ENCODE assay signal across 1 cellular context in genomic region chr11:19241260-19242183, GRCh38.
TF ChIP-seq lines count a peak whose summit lies in the region.

No MANE protein-coding gene starts in this region.

TF ChIP-seq in HepG2, 621 proteins besides CTCF, POLR2A, EP300 and RAD21 (continued from another document):
- TF ChIP-seq ZNF512B (CRISPR knock-in tag; IDR thresholded peaks at IDR 0.05; ENCODE audit: borderline replicate concordance) (no peak), ZNF564 (CRISPR knock-in tag; IDR thresholded peaks at IDR 0.05) (peak; percentile 37; the same call in 1 of the 2 replicates), TCF7L2 (IDR thresholded peaks at IDR 0.05; ENCODE audit: low read depth, low read length) (no peak), AGO2 (optimal IDR thresholded peaks at IDR 0.05; ENCODE audit: low read depth, low read length) (peak; percentile 66), ZNF260 (CRISPR knock-in tag; IDR thresholded peaks at IDR 0.05; ENCODE audit: borderline replicate concordance, low read depth) (no peak), NPAS2 (CRISPR knock-in tag; IDR thresholded peaks at IDR 0.05; ENCODE audit: borderline replicate concordance) (no peak), MAZ (IDR thresholded peaks at IDR 0.05; ENCODE audit: borderline replicate concordance, low read depth, low read length) (no peak), MAZ (CRISPR knock-in tag; IDR thresholded peaks at IDR 0.05; ENCODE audit: low read depth) (peak; percentile 58; the same call in 1 of the 2 replicates), LBX2 (CRISPR knock-in tag; IDR thresholded peaks at IDR 0.05; ENCODE audit: borderline replicate concordance) (no peak), MEIS2 (CRISPR knock-in tag; IDR thresholded peaks at IDR 0.05) (no peak), ZFY (CRISPR knock-in tag; IDR thresholded peaks at IDR 0.05) (peak; percentile 11; the same call in 1 of the 2 replicates), CCAR2 (optimal IDR thresholded peaks at IDR 0.05; ENCODE audit: low read depth, low read length) (no peak), TFDP2 (CRISPR knock-in tag; IDR thresholded peaks at IDR 0.05) (0 out of 2 replicates have a peak, but pooled peaks have one; percentile 16), TBP (CRISPR knock-in tag; IDR thresholded peaks at IDR 0.05) (no peak)
- TF ChIP-seq, protein P1, sequence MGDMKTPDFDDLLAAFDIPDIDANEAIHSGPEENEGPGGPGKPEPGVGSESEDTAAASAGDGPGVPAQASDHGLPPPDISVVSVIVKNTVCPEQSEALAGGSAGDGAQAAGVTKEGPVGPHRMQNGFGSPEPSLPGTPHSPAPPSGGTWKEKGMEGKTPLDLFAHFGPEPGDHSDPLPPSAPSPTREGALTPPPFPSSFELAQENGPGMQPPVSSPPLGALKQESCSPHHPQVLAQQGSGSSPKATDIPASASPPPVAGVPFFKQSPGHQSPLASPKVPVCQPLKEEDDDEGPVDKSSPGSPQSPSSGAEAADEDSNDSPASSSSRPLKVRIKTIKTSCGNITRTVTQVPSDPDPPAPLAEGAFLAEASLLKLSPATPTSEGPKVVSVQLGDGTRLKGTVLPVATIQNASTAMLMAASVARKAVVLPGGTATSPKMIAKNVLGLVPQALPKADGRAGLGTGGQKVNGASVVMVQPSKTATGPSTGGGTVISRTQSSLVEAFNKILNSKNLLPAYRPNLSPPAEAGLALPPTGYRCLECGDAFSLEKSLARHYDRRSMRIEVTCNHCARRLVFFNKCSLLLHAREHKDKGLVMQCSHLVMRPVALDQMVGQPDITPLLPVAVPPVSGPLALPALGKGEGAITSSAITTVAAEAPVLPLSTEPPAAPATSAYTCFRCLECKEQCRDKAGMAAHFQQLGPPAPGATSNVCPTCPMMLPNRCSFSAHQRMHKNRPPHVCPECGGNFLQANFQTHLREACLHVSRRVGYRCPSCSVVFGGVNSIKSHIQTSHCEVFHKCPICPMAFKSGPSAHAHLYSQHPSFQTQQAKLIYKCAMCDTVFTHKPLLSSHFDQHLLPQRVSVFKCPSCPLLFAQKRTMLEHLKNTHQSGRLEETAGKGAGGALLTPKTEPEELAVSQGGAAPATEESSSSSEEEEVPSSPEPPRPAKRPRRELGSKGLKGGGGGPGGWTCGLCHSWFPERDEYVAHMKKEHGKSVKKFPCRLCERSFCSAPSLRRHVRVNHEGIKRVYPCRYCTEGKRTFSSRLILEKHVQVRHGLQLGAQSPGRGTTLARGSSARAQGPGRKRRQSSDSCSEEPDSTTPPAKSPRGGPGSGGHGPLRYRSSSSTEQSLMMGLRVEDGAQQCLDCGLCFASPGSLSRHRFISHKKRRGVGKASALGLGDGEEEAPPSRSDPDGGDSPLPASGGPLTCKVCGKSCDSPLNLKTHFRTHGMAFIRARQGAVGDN (CRISPR knock-in tag; IDR thresholded peaks at IDR 0.05) = peak; percentile 37; the same call in 1 of the 2 replicates
- TF ChIP-seq, protein P2, sequence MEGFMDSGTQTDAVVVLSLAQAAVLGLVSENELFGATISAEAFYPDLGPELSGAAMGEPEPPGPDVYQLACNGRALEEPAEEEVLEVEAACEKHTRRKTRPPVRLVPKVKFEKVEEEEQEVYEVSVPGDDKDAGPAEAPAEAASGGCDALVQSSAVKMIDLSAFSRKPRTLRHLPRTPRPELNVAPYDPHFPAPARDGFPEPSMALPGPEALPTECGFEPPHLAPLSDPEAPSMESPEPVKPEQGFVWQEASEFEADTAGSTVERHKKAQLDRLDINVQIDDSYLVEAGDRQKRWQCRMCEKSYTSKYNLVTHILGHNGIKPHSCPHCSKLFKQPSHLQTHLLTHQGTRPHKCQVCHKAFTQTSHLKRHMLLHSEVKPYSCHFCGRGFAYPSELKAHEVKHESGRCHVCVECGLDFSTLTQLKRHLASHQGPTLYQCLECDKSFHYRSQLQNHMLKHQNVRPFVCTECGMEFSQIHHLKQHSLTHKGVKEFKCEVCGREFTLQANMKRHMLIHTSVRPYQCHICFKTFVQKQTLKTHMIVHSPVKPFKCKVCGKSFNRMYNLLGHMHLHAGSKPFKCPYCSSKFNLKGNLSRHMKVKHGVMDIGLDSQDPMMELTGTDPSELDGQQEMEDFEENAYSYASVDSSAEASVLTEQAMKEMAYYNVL (CRISPR knock-in tag; IDR thresholded peaks at IDR 0.05; ENCODE audit: borderline replicate concordance) = 0 out of 2 replicates have a peak, but pooled peaks have one; percentile 25
- TF ChIP-seq, protein P3, sequence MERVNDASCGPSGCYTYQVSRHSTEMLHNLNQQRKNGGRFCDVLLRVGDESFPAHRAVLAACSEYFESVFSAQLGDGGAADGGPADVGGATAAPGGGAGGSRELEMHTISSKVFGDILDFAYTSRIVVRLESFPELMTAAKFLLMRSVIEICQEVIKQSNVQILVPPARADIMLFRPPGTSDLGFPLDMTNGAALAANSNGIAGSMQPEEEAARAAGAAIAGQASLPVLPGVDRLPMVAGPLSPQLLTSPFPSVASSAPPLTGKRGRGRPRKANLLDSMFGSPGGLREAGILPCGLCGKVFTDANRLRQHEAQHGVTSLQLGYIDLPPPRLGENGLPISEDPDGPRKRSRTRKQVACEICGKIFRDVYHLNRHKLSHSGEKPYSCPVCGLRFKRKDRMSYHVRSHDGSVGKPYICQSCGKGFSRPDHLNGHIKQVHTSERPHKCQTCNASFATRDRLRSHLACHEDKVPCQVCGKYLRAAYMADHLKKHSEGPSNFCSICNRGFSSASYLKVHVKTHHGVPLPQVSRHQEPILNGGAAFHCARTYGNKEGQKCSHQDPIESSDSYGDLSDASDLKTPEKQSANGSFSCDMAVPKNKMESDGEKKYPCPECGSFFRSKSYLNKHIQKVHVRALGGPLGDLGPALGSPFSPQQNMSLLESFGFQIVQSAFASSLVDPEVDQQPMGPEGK (CRISPR knock-in tag; IDR thresholded peaks at IDR 0.05) = 0 out of 2 replicates have a peak, but pooled peaks have one; percentile 5
- TF ChIP-seq, protein P4, sequence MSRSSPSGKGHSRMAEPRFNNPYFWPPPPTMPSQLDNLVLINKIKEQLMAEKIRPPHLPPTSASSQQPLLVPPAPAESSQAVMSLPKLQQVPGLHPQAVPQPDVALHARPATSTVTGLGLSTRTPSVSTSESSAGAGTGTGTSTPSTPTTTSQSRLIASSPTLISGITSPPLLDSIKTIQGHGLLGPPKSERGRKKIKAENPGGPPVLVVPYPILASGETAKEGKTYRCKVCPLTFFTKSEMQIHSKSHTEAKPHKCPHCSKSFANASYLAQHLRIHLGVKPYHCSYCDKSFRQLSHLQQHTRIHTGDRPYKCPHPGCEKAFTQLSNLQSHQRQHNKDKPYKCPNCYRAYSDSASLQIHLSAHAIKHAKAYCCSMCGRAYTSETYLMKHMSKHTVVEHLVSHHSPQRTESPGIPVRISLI (CRISPR knock-in tag; IDR thresholded peaks at IDR 0.05; ENCODE audit: borderline replicate concordance) = peak; percentile 67
- TF ChIP-seq, protein P5, sequence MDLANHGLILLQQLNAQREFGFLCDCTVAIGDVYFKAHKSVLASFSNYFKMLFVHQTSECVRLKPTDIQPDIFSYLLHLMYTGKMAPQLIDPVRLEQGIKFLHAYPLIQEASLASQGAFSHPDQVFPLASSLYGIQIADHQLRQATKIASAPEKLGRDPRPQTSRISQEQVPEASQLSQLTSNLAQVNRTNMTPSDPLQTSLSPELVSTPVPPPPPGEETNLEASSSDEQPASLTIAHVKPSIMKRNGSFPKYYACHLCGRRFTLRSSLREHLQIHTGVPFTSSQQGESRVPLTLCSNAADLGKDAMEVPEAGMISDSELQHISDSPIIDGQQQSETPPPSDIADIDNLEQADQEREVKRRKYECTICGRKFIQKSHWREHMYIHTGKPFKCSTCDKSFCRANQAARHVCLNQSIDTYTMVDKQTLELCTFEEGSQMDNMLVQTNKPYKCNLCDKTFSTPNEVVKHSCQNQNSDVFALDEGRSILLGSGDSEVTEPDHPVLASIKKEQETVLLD (CRISPR knock-in tag; IDR thresholded peaks at IDR 0.05; ENCODE audit: low read depth) = peak; percentile 60; the same call in 1 of the 2 replicates
- TF ChIP-seq, protein P6, sequence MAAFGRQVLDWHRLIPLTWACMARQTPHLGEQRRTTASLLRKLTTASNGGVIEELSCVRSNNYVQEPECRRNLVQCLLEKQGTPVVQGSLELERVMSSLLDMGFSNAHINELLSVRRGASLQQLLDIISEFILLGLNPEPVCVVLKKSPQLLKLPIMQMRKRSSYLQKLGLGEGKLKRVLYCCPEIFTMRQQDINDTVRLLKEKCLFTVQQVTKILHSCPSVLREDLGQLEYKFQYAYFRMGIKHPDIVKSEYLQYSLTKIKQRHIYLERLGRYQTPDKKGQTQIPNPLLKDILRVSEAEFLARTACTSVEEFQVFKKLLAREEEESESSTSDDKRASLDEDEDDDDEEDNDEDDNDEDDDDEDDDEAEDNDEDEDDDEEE (CRISPR knock-in tag; IDR thresholded peaks at IDR 0.05) = 0 out of 2 replicates have a peak, but pooled peaks have one; percentile 54
- TF ChIP-seq, protein P7, sequence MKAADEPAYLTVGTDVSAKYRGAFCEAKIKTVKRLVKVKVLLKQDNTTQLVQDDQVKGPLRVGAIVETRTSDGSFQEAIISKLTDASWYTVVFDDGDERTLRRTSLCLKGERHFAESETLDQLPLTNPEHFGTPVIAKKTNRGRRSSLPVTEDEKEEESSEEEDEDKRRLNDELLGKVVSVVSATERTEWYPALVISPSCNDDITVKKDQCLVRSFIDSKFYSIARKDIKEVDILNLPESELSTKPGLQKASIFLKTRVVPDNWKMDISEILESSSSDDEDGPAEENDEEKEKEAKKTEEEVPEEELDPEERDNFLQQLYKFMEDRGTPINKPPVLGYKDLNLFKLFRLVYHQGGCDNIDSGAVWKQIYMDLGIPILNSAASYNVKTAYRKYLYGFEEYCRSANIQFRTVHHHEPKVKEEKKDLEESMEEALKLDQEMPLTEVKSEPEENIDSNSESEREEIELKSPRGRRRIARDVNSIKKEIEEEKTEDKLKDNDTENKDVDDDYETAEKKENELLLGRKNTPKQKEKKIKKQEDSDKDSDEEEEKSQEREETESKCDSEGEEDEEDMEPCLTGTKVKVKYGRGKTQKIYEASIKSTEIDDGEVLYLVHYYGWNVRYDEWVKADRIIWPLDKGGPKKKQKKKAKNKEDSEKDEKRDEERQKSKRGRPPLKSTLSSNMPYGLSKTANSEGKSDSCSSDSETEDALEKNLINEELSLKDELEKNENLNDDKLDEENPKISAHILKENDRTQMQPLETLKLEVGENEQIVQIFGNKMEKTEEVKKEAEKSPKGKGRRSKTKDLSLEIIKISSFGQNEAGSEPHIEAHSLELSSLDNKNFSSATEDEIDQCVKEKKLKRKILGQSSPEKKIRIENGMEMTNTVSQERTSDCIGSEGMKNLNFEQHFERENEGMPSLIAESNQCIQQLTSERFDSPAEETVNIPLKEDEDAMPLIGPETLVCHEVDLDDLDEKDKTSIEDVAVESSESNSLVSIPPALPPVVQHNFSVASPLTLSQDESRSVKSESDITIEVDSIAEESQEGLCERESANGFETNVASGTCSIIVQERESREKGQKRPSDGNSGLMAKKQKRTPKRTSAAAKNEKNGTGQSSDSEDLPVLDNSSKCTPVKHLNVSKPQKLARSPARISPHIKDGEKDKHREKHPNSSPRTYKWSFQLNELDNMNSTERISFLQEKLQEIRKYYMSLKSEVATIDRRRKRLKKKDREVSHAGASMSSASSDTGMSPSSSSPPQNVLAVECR (CRISPR knock-in tag; IDR thresholded peaks at IDR 0.05; ENCODE audit: borderline replicate concordance) = peak; percentile 35; the same call in 1 of the 2 replicates
